In the genomic region with DNA sequence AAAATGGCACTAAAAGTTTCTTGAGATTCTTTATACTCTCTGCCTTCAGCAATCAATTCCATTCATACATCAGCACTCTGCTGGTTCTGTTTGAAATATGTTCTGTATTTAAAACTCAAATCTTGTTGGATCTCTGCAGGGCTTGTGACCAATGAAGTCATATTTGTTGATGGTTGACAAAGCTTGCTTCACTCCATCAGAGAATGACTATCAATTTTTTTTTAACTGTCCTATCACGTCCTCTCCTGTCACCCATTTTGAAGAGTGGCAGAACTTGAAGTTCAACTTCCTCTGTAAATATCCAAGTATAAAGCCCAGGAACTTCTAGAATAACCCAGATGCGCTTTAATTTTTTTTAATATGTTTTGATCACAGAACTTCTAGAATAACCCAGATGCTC, we compare ENCODE assay signal across 1 cellular context.
TF ChIP-seq lines count a peak whose summit lies in the region.

No MANE protein-coding gene starts in this region.

TF ChIP-seq in IMR-90, 13 proteins besides CTCF, POLR2A, EP300 and RAD21 (continued from another document):
- TF ChIP-seq, protein P1, sequence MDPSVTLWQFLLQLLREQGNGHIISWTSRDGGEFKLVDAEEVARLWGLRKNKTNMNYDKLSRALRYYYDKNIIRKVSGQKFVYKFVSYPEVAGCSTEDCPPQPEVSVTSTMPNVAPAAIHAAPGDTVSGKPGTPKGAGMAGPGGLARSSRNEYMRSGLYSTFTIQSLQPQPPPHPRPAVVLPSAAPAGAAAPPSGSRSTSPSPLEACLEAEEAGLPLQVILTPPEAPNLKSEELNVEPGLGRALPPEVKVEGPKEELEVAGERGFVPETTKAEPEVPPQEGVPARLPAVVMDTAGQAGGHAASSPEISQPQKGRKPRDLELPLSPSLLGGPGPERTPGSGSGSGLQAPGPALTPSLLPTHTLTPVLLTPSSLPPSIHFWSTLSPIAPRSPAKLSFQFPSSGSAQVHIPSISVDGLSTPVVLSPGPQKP (IDR thresholded peaks at IDR 0.05; ENCODE audit: borderline replicate concordance, low read depth, low read length), result no peak
- TF ChIP-seq SMC3 (IDR thresholded peaks at IDR 0.05; ENCODE audit: low read depth, low read length) (no peak), NFE2L2 (IDR thresholded peaks at IDR 0.05; ENCODE audit: low read depth, low read length) (no peak), MAFK (IDR thresholded peaks at IDR 0.05; ENCODE audit: low read depth, low read length) (no peak), MAZ (IDR thresholded peaks at IDR 0.05; ENCODE audit: borderline replicate concordance, low read depth, low read length) (no peak)
- TF ChIP-seq, protein P2, sequence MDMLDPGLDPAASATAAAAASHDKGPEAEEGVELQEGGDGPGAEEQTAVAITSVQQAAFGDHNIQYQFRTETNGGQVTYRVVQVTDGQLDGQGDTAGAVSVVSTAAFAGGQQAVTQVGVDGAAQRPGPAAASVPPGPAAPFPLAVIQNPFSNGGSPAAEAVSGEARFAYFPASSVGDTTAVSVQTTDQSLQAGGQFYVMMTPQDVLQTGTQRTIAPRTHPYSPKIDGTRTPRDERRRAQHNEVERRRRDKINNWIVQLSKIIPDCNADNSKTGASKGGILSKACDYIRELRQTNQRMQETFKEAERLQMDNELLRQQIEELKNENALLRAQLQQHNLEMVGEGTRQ (IDR thresholded peaks at IDR 0.05; ENCODE audit: low read depth, low read length), result no peak
